ENCODE assay signal across 20 cellular contexts in the genomic region with DNA sequence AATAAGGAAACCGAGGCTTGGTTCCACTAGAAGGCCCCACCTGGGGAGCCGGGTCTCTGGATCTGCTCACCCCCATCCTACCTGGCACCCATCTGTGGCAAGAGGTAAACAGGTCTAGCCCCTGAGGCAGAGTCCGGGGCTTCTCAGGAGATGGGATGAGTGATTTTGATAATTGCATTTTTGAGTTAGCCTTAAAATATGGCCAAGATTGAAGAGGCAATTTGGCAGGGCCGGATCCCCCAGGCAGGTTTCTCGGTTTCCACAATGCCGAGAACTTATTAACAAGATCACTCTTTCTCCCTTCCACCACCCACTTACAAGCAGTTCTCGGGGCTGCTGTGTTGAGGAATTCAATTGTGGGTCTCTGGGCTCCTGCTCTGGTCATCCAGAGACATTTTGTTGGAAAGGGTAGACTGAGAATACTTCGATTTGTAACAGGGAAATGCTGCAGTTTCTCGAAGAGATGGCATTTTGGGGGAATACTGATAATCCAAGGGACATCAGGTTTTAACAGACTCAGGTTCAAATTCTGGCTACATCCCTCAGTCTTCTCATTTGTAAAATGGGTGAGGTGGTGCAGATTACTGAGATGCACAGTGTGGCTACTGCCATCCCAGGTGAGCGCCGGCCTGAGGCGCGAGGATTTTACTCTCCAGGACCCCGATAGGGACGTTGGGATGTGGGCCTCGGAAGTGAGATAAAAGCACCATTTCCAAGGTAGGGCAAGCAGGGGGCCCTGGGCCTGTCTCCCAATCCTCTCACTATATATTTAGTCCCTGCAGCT.
"Had no signal": no experiment of that assay in that cellular context is flagged by ENCODE, and none has a peak within 500 bp of the region (broad histone marks: within the 10 kb centered on the region; RNA-seq: fewer than 3 reads in every experiment).

No MANE protein-coding gene starts in this region.

- H3K9me3 ChIP-seq: gastroesophageal sphincter, heart right ventricle had no signal

- H3K4me3 ChIP-seq: gastroesophageal sphincter, heart right ventricle had no signal

- H3K4me3 Mint-ChIP-seq: activated CD4-positive, alpha-beta memory T cell treated with anti-CD3 and anti-CD28 coated beads, Interleukin-2, amount 10 ng/mL, durations not matched to agents 7 days and 5 days; activated CD8-positive, alpha-beta memory T cell treated with anti-CD3 and anti-CD28 coated beads, Interleukin-2, amount 10 ng/mL, durations not matched to agents 7 days and 5 days; activated naive CD8-positive, alpha-beta T cell treated with anti-CD3 and anti-CD28 coated beads, Interleukin-2, amount 10 ng/mL, durations not matched to agents 7 days and 5 days; activated T-helper 17 cell treated with anti-CD3 and anti-CD28 coated beads, Interleukin-2, amount 50 U/mL, for 72 hours; naive thymus-derived CD8-positive, alpha-beta T cell; stimulated activated naive CD8-positive, alpha-beta T cell treated with anti-CD3 and anti-CD28 coated beads, Interleukin-15, amount 100 ng/mL, for 72 hours had no signal

- H3K27ac ChIP-seq: gastroesophageal sphincter, heart right ventricle, WERI-Rb-1 had no signal

- H3K9me3 Mint-ChIP-seq: activated CD4-positive, alpha-beta memory T cell treated with anti-CD3 and anti-CD28 coated beads, Interleukin-2, amount 10 ng/mL, durations not matched to agents 7 days and 5 days; activated naive CD8-positive, alpha-beta T cell treated with anti-CD3 and anti-CD28 coated beads, Interleukin-2, amount 10 ng/mL, durations not matched to agents 7 days and 5 days; activated T-helper 17 cell treated with anti-CD3 and anti-CD28 coated beads, Interleukin-2, amount 50 U/mL, for 72 hours; stimulated activated naive CD8-positive, alpha-beta T cell treated with anti-CD3 and anti-CD28 coated beads, Interleukin-15, amount 100 ng/mL, for 72 hours had no signal

- DNase-seq: activated CD4-positive, alpha-beta memory T cell treated with anti-CD3 and anti-CD28 coated beads, Interleukin-2, amount 10 ng/mL, durations not matched to agents 7 days and 5 days; activated CD4-positive, alpha-beta T cell treated with anti-CD3 and anti-CD28 coated beads for 4 hours; activated CD8-positive, alpha-beta memory T cell treated with anti-CD3 and anti-CD28 coated beads, Interleukin-2, amount 10 ng/mL, durations not matched to agents 7 days and 5 days; activated naive CD4-positive, alpha-beta T cell treated with Interleukin-2 at 50 U/mL for 16 hours; activated naive CD8-positive, alpha-beta T cell treated with anti-CD3 and anti-CD28 coated beads, Interleukin-2, amount 10 ng/mL, durations not matched to agents 7 days and 5 days; activated T-cell treated with anti-CD3 and anti-CD28 coated beads, Interleukin-2, amount 50 U/mL, for 1 hour; cerebellar nuclear complex; effector CD8-positive, alpha-beta T cell; heart right ventricle; mesenchymal stem cell; naive thymus-derived CD8-positive, alpha-beta T cell; stimulated activated CD4-positive, alpha-beta T cell treated with anti-CD3 and anti-CD28 coated beads, Interleukin-2, amount 100 ng/mL, for 24 hours; stimulated activated naive CD8-positive, alpha-beta T cell treated with anti-CD3 and anti-CD28 coated beads, Interleukin-15, amount 100 ng/mL, for 72 hours; SW 1271; T-helper 2 cell; trophoblast cell; WERI-Rb-1 had no signal

- H3K27me3 ChIP-seq: gastroesophageal sphincter, heart right ventricle had no signal

- ATAC-seq: activated CD8-positive, alpha-beta memory T cell treated with anti-CD3 and anti-CD28 coated beads, Interleukin-2, amount 10 ng/mL, durations not matched to agents 7 days and 5 days; activated T-helper 17 cell treated with anti-CD3 and anti-CD28 coated beads, Interleukin-2, amount 50 U/mL, for 72 hours; esophagus mucosa; gastroesophageal sphincter; naive thymus-derived CD8-positive, alpha-beta T cell had no signal

- H3K27me3 Mint-ChIP-seq: activated CD4-positive, alpha-beta memory T cell treated with anti-CD3 and anti-CD28 coated beads, Interleukin-2, amount 10 ng/mL, durations not matched to agents 7 days and 5 days; activated CD8-positive, alpha-beta memory T cell treated with anti-CD3 and anti-CD28 coated beads, Interleukin-2, amount 10 ng/mL, durations not matched to agents 7 days and 5 days; activated naive CD8-positive, alpha-beta T cell treated with anti-CD3 and anti-CD28 coated beads, Interleukin-2, amount 10 ng/mL, durations not matched to agents 7 days and 5 days; activated T-helper 17 cell treated with anti-CD3 and anti-CD28 coated beads, Interleukin-2, amount 50 U/mL, for 72 hours; naive thymus-derived CD8-positive, alpha-beta T cell; stimulated activated naive CD8-positive, alpha-beta T cell treated with anti-CD3 and anti-CD28 coated beads, Interleukin-15, amount 100 ng/mL, for 72 hours had no signal

- H3K27ac Mint-ChIP-seq: activated CD4-positive, alpha-beta memory T cell treated with anti-CD3 and anti-CD28 coated beads, Interleukin-2, amount 10 ng/mL, durations not matched to agents 7 days and 5 days; activated CD8-positive, alpha-beta memory T cell treated with anti-CD3 and anti-CD28 coated beads, Interleukin-2, amount 10 ng/mL, durations not matched to agents 7 days and 5 days; activated T-helper 17 cell treated with anti-CD3 and anti-CD28 coated beads, Interleukin-2, amount 50 U/mL, for 72 hours; stimulated activated naive CD8-positive, alpha-beta T cell treated with anti-CD3 and anti-CD28 coated beads, Interleukin-15, amount 100 ng/mL, for 72 hours had no signal

- H3K4me1 Mint-ChIP-seq: activated CD4-positive, alpha-beta memory T cell treated with anti-CD3 and anti-CD28 coated beads, Interleukin-2, amount 10 ng/mL, durations not matched to agents 7 days and 5 days; activated CD8-positive, alpha-beta memory T cell treated with anti-CD3 and anti-CD28 coated beads, Interleukin-2, amount 10 ng/mL, durations not matched to agents 7 days and 5 days; activated naive CD8-positive, alpha-beta T cell treated with anti-CD3 and anti-CD28 coated beads, Interleukin-2, amount 10 ng/mL, durations not matched to agents 7 days and 5 days; stimulated activated naive CD8-positive, alpha-beta T cell treated with anti-CD3 and anti-CD28 coated beads, Interleukin-15, amount 100 ng/mL, for 72 hours had no signal
